ENCODE assay signal across 20 cellular contexts in the genomic region with DNA sequence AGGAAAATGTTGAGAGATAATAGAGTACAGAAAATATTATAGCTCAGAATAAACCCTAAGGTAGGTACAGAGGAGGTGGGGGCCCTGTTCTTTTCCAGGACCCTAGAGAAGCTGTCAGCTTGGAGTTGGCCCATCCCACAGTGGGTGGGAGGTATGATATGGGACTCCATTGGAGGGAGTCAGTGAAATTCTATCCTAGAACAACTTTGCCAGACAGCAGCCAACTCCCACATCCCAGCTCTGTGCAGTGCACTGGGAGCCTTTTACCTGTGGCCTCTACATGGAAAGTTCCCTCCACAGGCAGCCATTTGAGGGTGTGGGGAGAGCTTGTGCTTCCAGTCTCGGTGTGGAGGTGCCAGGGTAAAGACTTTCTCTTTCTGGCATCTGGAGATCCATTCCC. TPM values are rescaled to one million over a fixed set of nuclear protein-coding genes. Genes with fewer than 3 reads are reported as not detected.
A peak's percentile ranks its signal among the peaks of the same experiment; 100 is the strongest.
DNase-seq lines count a peak whose midpoint lies in the region; ATAC-seq and TF ChIP-seq lines count a peak whose summit lies in the region.
"Had no signal": no experiment of that assay in that cellular context is flagged by ENCODE, and none has a peak within 500 bp of the region (broad histone marks: within the 10 kb centered on the region; RNA-seq: fewer than 3 reads in every experiment).

No MANE protein-coding gene starts in this region.

- no peak overlapping the region for H2AFZ ChIP-seq in GM23338

- H3K4me1 ChIP-seq in GM23338 (ENCODE audit: insufficient read depth), result peaks cover 4% of the 10 kb centered on the region
- no peaks in the 10 kb centered on the region for H3K4me1 ChIP-seq in effector memory CD4-positive, alpha-beta T cell (ENCODE audit: control insufficient read depth, insufficient read depth, low read length, poor library complexity, severe bottlenecking)

- H3K9me2 ChIP-seq in GM23338 (ENCODE audit: insufficient read depth), result no peaks in the 10 kb centered on the region

- H3K9me3 Mint-ChIP-seq in GM23338, result peaks cover 11% of the 10 kb centered on the region
- peaks cover 18% of the 10 kb centered on the region for H3K9me3 Mint-ChIP-seq in WTC11
- H3K9me3 Mint-ChIP-seq in stimulated activated effector memory CD8-positive, alpha-beta T cell treated with anti-CD3 and anti-CD28 coated beads, Interleukin-12 subunit alpha, Interleukin-12 subunit beta, amount 100 ng/mL, for 72 hours, result no peaks in the 10 kb centered on the region
- H3K9me3 Mint-ChIP-seq: T-cell had no signal

- H3K36me3 ChIP-seq in GM23338 (ENCODE audit: insufficient read depth), result no peaks in the 10 kb centered on the region; the same call in 1 of the 2 replicates
- no peaks in the 10 kb centered on the region for H3K36me3 ChIP-seq in effector memory CD4-positive, alpha-beta T cell (ENCODE audit: control insufficient read depth, insufficient read depth, low read length)

- no peak overlapping the region for H3K4me3 ChIP-seq in GM23338
- no peak overlapping the region for H3K4me3 ChIP-seq in effector memory CD4-positive, alpha-beta T cell (ENCODE audit: insufficient read depth, low read depth, low read length, poor library complexity, severe bottlenecking)

- H4K20me1 ChIP-seq in GM23338 (replicated peaks; ENCODE audit: insufficient read depth), result no peaks in the 10 kb centered on the region

- POLR2A ChIA-PET in WTC11 (lab: Charles Lee), result no interaction called here

- H3K27me3 ChIP-seq in GM23338 (ENCODE audit: insufficient read depth), result no peaks in the 10 kb centered on the region
- H3K27me3 ChIP-seq in effector memory CD4-positive, alpha-beta T cell (replicated peaks; ENCODE audit: control insufficient read depth, insufficient read depth, low read length, poor library complexity, severe bottlenecking), result no peaks in the 10 kb centered on the region

- H3K27me3 Mint-ChIP-seq in GM23338 (ENCODE audit: insufficient read depth, low read depth, poor library complexity), result peaks cover 5% of the 10 kb centered on the region
- H3K27me3 Mint-ChIP-seq in WTC11 (ENCODE audit: low read depth), result no peaks in the 10 kb centered on the region

- no peaks in the 10 kb centered on the region for H3K79me2 ChIP-seq in GM23338 (replicated peaks; ENCODE audit: insufficient read depth)

- H3K4me3 Mint-ChIP-seq in GM23338 (no peak overlapping the region), WTC11 (no peak overlapping the region)
- H3K4me3 Mint-ChIP-seq in stimulated activated effector memory CD8-positive, alpha-beta T cell treated with anti-CD3 and anti-CD28 coated beads, Interleukin-12 subunit alpha, Interleukin-12 subunit beta, amount 100 ng/mL, for 72 hours, result peak overlapping the region; percentile 12
- H3K4me3 Mint-ChIP-seq: naive B cell, T-cell had no signal

- H3K36me3 Mint-ChIP-seq in GM23338 (ENCODE audit: low read depth), result peaks cover 6% of the 10 kb centered on the region; the same call in 2 of the 3 replicates
- H3K36me3 Mint-ChIP-seq in WTC11, result peaks cover 9% of the 10 kb centered on the region
- H3K36me3 Mint-ChIP-seq in stimulated activated effector memory CD8-positive, alpha-beta T cell treated with anti-CD3 and anti-CD28 coated beads, Interleukin-12 subunit alpha, Interleukin-12 subunit beta, amount 100 ng/mL, for 72 hours, result no peaks in the 10 kb centered on the region
- H3K36me3 Mint-ChIP-seq: T-cell had no signal

- DNase-seq in GM23338 (ENCODE audit: low spot score) (no peak), WTC11 (ENCODE audit: low spot score) (no peak), left kidney (ENCODE audit: low read depth, low spot score) (peak; percentile 78), NCI-H2081 treated with DMSO at 0.1 percent for 48 hours (lab: John Stamatoyannopoulos, UW) (no peak)
- DNase-seq in stimulated activated effector memory CD8-positive, alpha-beta T cell treated with anti-CD3 and anti-CD28 coated beads, Interleukin-12 subunit alpha, Interleukin-12 subunit beta, amount 100 ng/mL, for 72 hours (ENCODE audit: low spot score in 2 of 2), result no peak
- DNase-seq in stimulated activated CD4-positive, alpha-beta T cell treated with anti-CD3 and anti-CD28 coated beads, Interleukin-15, amount 100 ng/mL, for 24 hours, result no peak
- DNase-seq in effector memory CD4-positive, alpha-beta T cell, result no peak
- DNase-seq: activated effector memory CD4-positive, alpha-beta T cell treated with Interleukin-2 at 50 U/mL for 16 hours; AML-193; anterior cingulate cortex; Calu3; foreskin melanocyte; naive B cell; stimulated activated naive CD4-positive, alpha-beta T cell; T-cell had no signal

- no peaks in the 10 kb centered on the region for H3F3A ChIP-seq in GM23338 (replicated peaks; ENCODE audit: low read depth)

- no peak overlapping the region for H3K27ac ChIP-seq in GM23338 (ENCODE audit: low read depth)
- no peak overlapping the region for H3K27ac ChIP-seq in effector memory CD4-positive, alpha-beta T cell (ENCODE audit: insufficient read depth, low read length, poor library complexity, severe bottlenecking)

- TF ChIP-seq CTCF in GM23338 (conservative IDR thresholded peaks at IDR 0.05; ENCODE audit: low read depth in 2 of 2) (no peak), WTC11 (IDR thresholded peaks at IDR 0.05) (no peak)

- H3K27ac Mint-ChIP-seq in GM23338, result no peak overlapping the region
- no peak overlapping the region for H3K27ac Mint-ChIP-seq in WTC11
- H3K27ac Mint-ChIP-seq in stimulated activated effector memory CD8-positive, alpha-beta T cell treated with anti-CD3 and anti-CD28 coated beads, Interleukin-12 subunit alpha, Interleukin-12 subunit beta, amount 100 ng/mL, for 72 hours, result no peak overlapping the region
- H3K27ac Mint-ChIP-seq: naive B cell, T-cell had no signal

- H3K4me2 ChIP-seq in GM23338, result no peak overlapping the region

- H3K4me1 Mint-ChIP-seq in GM23338 (peaks cover 17% of the 10 kb centered on the region; the same call in 2 of the 3 replicates), WTC11 (peaks cover 24% of the 10 kb centered on the region)
- H3K4me1 Mint-ChIP-seq in stimulated activated effector memory CD8-positive, alpha-beta T cell treated with anti-CD3 and anti-CD28 coated beads, Interleukin-12 subunit alpha, Interleukin-12 subunit beta, amount 100 ng/mL, for 72 hours, result peaks cover 32% of the 10 kb centered on the region
- H3K4me1 Mint-ChIP-seq: naive B cell had no signal

- ATAC-seq in GM23338 (peak; percentile 48), WTC11 (peak; percentile 43)
- ATAC-seq in stimulated activated effector memory CD8-positive, alpha-beta T cell treated with anti-CD3 and anti-CD28 coated beads, Interleukin-12 subunit alpha, Interleukin-12 subunit beta, amount 100 ng/mL, for 72 hours, result no peak
- ATAC-seq: HepG2, T-cell had no signal

- no peaks in the 10 kb centered on the region for H3K9me3 ChIP-seq in effector memory CD4-positive, alpha-beta T cell (ENCODE audit: control insufficient read depth, low read length)

- CTCF ChIA-PET in WTC11 (lab: Charles Lee), result no interaction called here

TF ChIP-seq in GM23338, 12 proteins besides CTCF, POLR2A, EP300 and RAD21 (continues in another document):
- TF ChIP-seq NANOG (IDR thresholded peaks at IDR 0.05; ENCODE audit: borderline replicate concordance) (no peak), STAT1 (IDR thresholded peaks at IDR 0.05; ENCODE audit: unreplicated experiment) (no peak)

TF ChIP-seq in WTC11, 78 proteins besides CTCF, POLR2A, EP300 and RAD21 (continues in another document):
- TF ChIP-seq PREB (CRISPR knock-in tag; IDR thresholded peaks at IDR 0.05; ENCODE audit: borderline replicate concordance) (no peak), MLX (CRISPR knock-in tag; IDR thresholded peaks at IDR 0.05) (no peak), GRHL2 (CRISPR knock-in tag; IDR thresholded peaks at IDR 0.05; ENCODE audit: insufficient replicate concordance, severe bottlenecking) (no peak), NFATC4 (CRISPR knock-in tag; IDR thresholded peaks at IDR 0.05) (no peak), ATF6 (CRISPR knock-in tag; IDR thresholded peaks at IDR 0.05) (no peak)
- TF ChIP-seq, protein P1, sequence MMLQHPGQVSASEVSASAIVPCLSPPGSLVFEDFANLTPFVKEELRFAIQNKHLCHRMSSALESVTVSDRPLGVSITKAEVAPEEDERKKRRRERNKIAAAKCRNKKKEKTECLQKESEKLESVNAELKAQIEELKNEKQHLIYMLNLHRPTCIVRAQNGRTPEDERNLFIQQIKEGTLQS (CRISPR knock-in tag; conservative IDR thresholded peaks at IDR 0.05), result no peak

RNA-seq across cellular contexts. Expression of gene CLIC5, which starts 36.8 kb away (rescaled TPM):
- total RNA-seq in GM23338 (2014; rRNA removed; shearing (Covaris generic)), result not detected in 2 replicates
- polyA plus RNA-seq in GM23338 (2016; fragmentation: Nextera tagmentation; extraction: Ambion mirVana), result 0.08 and 0.12 TPM in 2 replicates
- total RNA-seq in WTC11 (2021), result 0.22 to 0.39 TPM (median 0.32 TPM) in 3 replicates
- total RNA-seq: G401, HepG2, MCF 10A, NCI-H460 had no signal
- polyA plus RNA-seq: endothelial cell of umbilical vein, HepG2 had no signal
